Comparison of ENCODE assay signal across 21 cellular contexts in the genomic region with DNA sequence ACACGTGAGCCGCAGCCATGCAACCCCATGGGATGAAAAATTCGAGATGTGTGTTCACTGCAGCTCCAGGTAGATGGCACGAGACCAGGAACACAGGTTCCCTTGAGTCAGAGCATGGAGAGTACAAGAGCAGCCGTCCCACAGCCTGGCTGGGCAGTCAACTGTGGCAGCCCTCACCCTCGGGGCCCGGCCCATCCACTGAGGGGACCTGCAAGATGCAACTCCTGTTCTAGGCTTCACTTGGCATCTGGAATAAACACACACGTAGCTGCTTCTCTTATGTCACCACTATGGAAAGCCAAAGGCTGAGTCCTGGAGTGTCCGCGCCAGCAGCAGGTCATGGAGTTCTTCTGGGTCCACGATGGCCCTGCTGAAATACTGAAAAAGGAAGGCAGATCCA.
DNase-seq lines count a peak whose midpoint lies in the region; ATAC-seq and TF ChIP-seq lines count a peak whose summit lies in the region.
"Had no signal": no experiment of that assay in that cellular context is flagged by ENCODE, and none has a peak within 500 bp of the region (broad histone marks: within the 10 kb centered on the region; RNA-seq: fewer than 3 reads in every experiment).

No MANE protein-coding gene starts in this region.

- no peak overlapping the region for H3K4me3 Mint-ChIP-seq in nephron progenitor cell
- H3K4me3 Mint-ChIP-seq: B cell; CD4-positive, CD25-positive, alpha-beta regulatory T cell; CD8-positive, alpha-beta T cell had no signal

- H3K4me1 Mint-ChIP-seq in nephron progenitor cell = peaks cover 43% of the 10 kb centered on the region
- H3K4me1 Mint-ChIP-seq: B cell; CD4-positive, CD25-positive, alpha-beta regulatory T cell had no signal

- H3K36me3 Mint-ChIP-seq in nephron progenitor cell (ENCODE audit: low read depth) = peaks cover 49% of the 10 kb centered on the region

- intact Hi-C loops in spleen (cut with DNase I; ENCODE audit: low total_unique reads) (no loop called here), testis (cut with DNase I; ENCODE audit: low total_unique reads) (no loop called here)

- no peak for ATAC-seq in GM18519 (IDR thresholded peaks at IDR 0.05; ENCODE audit: low FRiP score, unreplicated experiment)
- ATAC-seq: CD8-positive, alpha-beta T cell had no signal

- DNase-seq in H7 (peak; percentile 21), iPS-NIHi7 (ENCODE audit: extremely low spot score) (peak; percentile 4), nephron progenitor cell (no peak), spleen (peak; percentile 69), testis (no peak), occipital lobe (lab: John Stamatoyannopoulos, UW) (no peak), NCI-H446 treated with DMSO at 0.1 percent for 48 hours (lab: John Stamatoyannopoulos, UW) (no peak)
- DNase-seq: Caco-2; CD4-positive, CD25-positive, alpha-beta regulatory T cell; DMS 273 treated with DMSO at 0.1 percent for 48 hours; DMS79; EL; GDM1; GOT3; HCEC 1CT had no signal

- no peaks in the 10 kb centered on the region for H3K4me1 ChIP-seq in spleen
- H3K4me1 ChIP-seq in testis = no peaks in the 10 kb centered on the region
- H3K4me1 ChIP-seq: BLaER1 had no signal

- no peaks in the 10 kb centered on the region for H3K9me3 ChIP-seq in spleen
- H3K9me3 ChIP-seq in testis = no peaks in the 10 kb centered on the region
- H3K9me3 ChIP-seq: BLaER1 had no signal

- peaks cover 8% of the 10 kb centered on the region for H3K9me3 Mint-ChIP-seq in nephron progenitor cell
- H3K9me3 Mint-ChIP-seq: CD4-positive, CD25-positive, alpha-beta regulatory T cell; CD8-positive, alpha-beta T cell had no signal

- 88 to 95% (median 92%) methylated on average over 11 of the region's 11 CpGs for WGBS in spleen, 5 donors
- 93% methylated on average over 6 to 11 of the region's 11 CpGs for WGBS in testis, 2 donors

- H3K27me3 Mint-ChIP-seq in nephron progenitor cell (ENCODE audit: low read depth, poor library complexity) = peaks cover 3% of the 10 kb centered on the region
- H3K27me3 Mint-ChIP-seq: B cell; CD4-positive, CD25-positive, alpha-beta regulatory T cell had no signal

- H3K27ac Mint-ChIP-seq in nephron progenitor cell = peak overlapping the region; percentile 51
- H3K27ac Mint-ChIP-seq: B cell; CD8-positive, alpha-beta T cell had no signal

- H3K4me3 ChIP-seq in H7 (ENCODE audit: insufficient read depth, low read depth, low read length) = no peak overlapping the region
- H3K4me3 ChIP-seq in spleen = no peak overlapping the region
- H3K4me3 ChIP-seq in testis = no peak overlapping the region
- H3K4me3 ChIP-seq: BLaER1 had no signal

- H3K27me3 ChIP-seq in H7 (ENCODE audit: control insufficient read depth, insufficient read depth, low read length) (no peaks in the 10 kb centered on the region), spleen (replicated peaks in 1 of 7) (no peaks in the 10 kb centered on the region), testis (no peaks in the 10 kb centered on the region)
- H3K27me3 ChIP-seq: BLaER1 had no signal

- H3K36me3 ChIP-seq in H7 (replicated peaks; ENCODE audit: control insufficient read depth, insufficient read depth, low read length) = peaks cover 1% of the 10 kb centered on the region
- peaks cover 0 to 51% (median 13%) of the 10 kb centered on the region in 6 donors for H3K36me3 ChIP-seq in spleen
- no peaks in the 10 kb centered on the region for H3K36me3 ChIP-seq in testis (ENCODE audit: low read depth, missing control alignments)

- TF ChIP-seq CTCF in nephron progenitor cell (IDR thresholded peaks at IDR 0.05) (no peak), spleen (IDR thresholded peaks at IDR 0.05 in 8 of 11, conservative IDR thresholded peaks at IDR 0.05 in 3 of 11) (no peak), testis (IDR thresholded peaks at IDR 0.05) (no peak)

- H3K27ac ChIP-seq in spleen = no peak overlapping the region
- H3K27ac ChIP-seq in testis = no peak overlapping the region
- H3K27ac ChIP-seq: 22Rv1, BLaER1, C4-2B had no signal

- TF ChIP-seq POLR2A in spleen (IDR thresholded peaks at IDR 0.05) (no peak), testis (IDR thresholded peaks at IDR 0.05) (no peak)

Comparison
In these comparisons a context has a peak if more than half of its experiments do, and no peak if none do; other contexts are left out.
1. DNase-seq: peak in H7 (single experiment), iPS-NIHi7 (single experiment) and spleen (single experiment); none in nephron progenitor cell (single experiment), testis (single experiment), occipital lobe (single experiment) and NCI-H446 treated with DMSO at 0.1 percent for 48 hours (single experiment).